In genomic region chr3:46558184-46559029, GRCh38 we compare ENCODE assay signal across 8 cellular contexts. TPM values are rescaled to one million over a fixed set of nuclear protein-coding genes. Genes with fewer than 3 reads are reported as not detected.
DNase-seq lines count a peak whose midpoint lies in the region; ATAC-seq and TF ChIP-seq lines count a peak whose summit lies in the region.

No MANE protein-coding gene starts in this region.

- peak; percentile 79 for ATAC-seq in HG03025 (IDR thresholded peaks at IDR 0.05; ENCODE audit: low FRiP score, unreplicated experiment)
- peak; percentile 94 for ATAC-seq in activated CD8-positive, alpha-beta T cell treated with anti-CD3 and anti-CD28 coated beads for 36 hours

- DNase-seq in SIG-M5 treated with dmso at 0.1 percent for 504 hours (lab: John Stamatoyannopoulos, UW; ENCODE audit: unreplicated experiment) (peak; percentile 46), SIG-M5 (lab: John Stamatoyannopoulos, UW) (no peak), NCI-H526 treated with DMSO at 0.1 percent for 48 hours (lab: John Stamatoyannopoulos, UW) (peak; percentile 69), endodermal cell (peak; percentile 86)
- DNase-seq in activated CD8-positive, alpha-beta T cell treated with anti-CD3 and anti-CD28 coated beads for 36 hours = peak; percentile 79
- DNase-seq in stimulated activated CD8-positive, alpha-beta memory T cell treated with anti-CD3 and anti-CD28 coated beads, Interleukin-7, amount 100 ng/mL, for 4 hours (ENCODE audit: low read depth in 2 of 2) = peak; percentile 55 to 60

- no peak overlapping the region for H3K4me3 ChIP-seq in endodermal cell (ENCODE audit: low read length)
- H3K4me3 ChIP-seq in mucosa of rectum (ENCODE audit: low read length in 2 of 2) = peak overlapping the region; percentile 69 to 89

- peak; percentile 69 for TF ChIP-seq CTCF in activated CD8-positive, alpha-beta T cell treated with anti-CD3 and anti-CD28 coated beads for 36 hours (IDR thresholded peaks at IDR 0.05)
- peak; percentile 75 for TF ChIP-seq CTCF in endodermal cell (conservative IDR thresholded peaks at IDR 0.05)

- H3K27me3 ChIP-seq in endodermal cell (ENCODE audit: control insufficient read depth, insufficient read depth, low read length, poor library complexity, severe bottlenecking) (no peaks in the 10 kb centered on the region), mucosa of rectum (ENCODE audit: control insufficient read depth in 2 of 2, insufficient read depth in 2 of 2, low read length in 2 of 2) (no peaks in the 10 kb centered on the region)

- intact Hi-C loops in activated CD8-positive, alpha-beta T cell treated with anti-CD3 and anti-CD28 coated beads for 36 hours (cut with micrococcal nuclease) = loop anchor here (5.0 kb wide), 1 partner anchor 71 kb away; no protein-coding TSS in a partner anchor

- H3K4me1 ChIP-seq in endodermal cell (ENCODE audit: control insufficient read depth, insufficient read depth, low read length) (peaks cover 9% of the 10 kb centered on the region), mucosa of rectum (ENCODE audit: control insufficient read depth in 2 of 2, insufficient read depth in 2 of 2, low read length in 2 of 2) (peaks cover 5% of the 10 kb centered on the region in 2 donors)

- POLR2A ChIA-PET in activated CD8-positive, alpha-beta T cell treated with anti-CD3 and anti-CD28 coated beads for 36 hours (lab: Charles Lee) = interaction anchor here (0.5 to 1.4 kb wide), 4 partner anchors 16 to 77 kb away, joined by 3 to 4 read pairs (median 4); no protein-coding TSS in a partner anchor

- CTCF ChIA-PET in activated CD8-positive, alpha-beta T cell treated with anti-CD3 and anti-CD28 coated beads for 36 hours (lab: Charles Lee) = interaction anchor here (0.6 to 7.6 kb wide), 28 partner anchors 9 to 350 kb away, joined by 3 to 150 read pairs (median 4); partner anchors contain the start of genes CCR1 and RTP3

- H3K9ac ChIP-seq in endodermal cell (ENCODE audit: extremely low read depth, low read length, poor library complexity, severe bottlenecking) = no peak overlapping the region
- H3K9ac ChIP-seq in mucosa of rectum (ENCODE audit: low read depth in 1 of 2, low read length in 2 of 2) = peak overlapping the region; percentile 54 to 79

- H3K4me3 Mint-ChIP-seq in activated CD8-positive, alpha-beta T cell treated with anti-CD3 and anti-CD28 coated beads for 36 hours = peak overlapping the region; percentile 63
- H3K4me3 Mint-ChIP-seq in endodermal cell = peak overlapping the region; percentile 48

- peaks cover 18% of the 10 kb centered on the region for H3K36me3 ChIP-seq in endodermal cell (ENCODE audit: control insufficient read depth, insufficient read depth, low read length)
- H3K36me3 ChIP-seq in mucosa of rectum (ENCODE audit: control insufficient read depth in 2 of 2, insufficient read depth in 2 of 2, low read length in 2 of 2) = no peaks in the 10 kb centered on the region

- H3K27me3 Mint-ChIP-seq in activated CD8-positive, alpha-beta T cell treated with anti-CD3 and anti-CD28 coated beads for 36 hours = peaks cover 2% of the 10 kb centered on the region
- H3K27me3 Mint-ChIP-seq in endodermal cell (ENCODE audit: insufficient read depth) = no peaks in the 10 kb centered on the region

- H3K9me3 ChIP-seq in endodermal cell (ENCODE audit: control insufficient read depth, low read length) (peaks cover 16% of the 10 kb centered on the region), mucosa of rectum (ENCODE audit: control insufficient read depth in 2 of 2, low read length in 2 of 2) (no peaks in the 10 kb centered on the region)

- H3K27ac ChIP-seq in endodermal cell (ENCODE audit: low read depth, low read length) (no peak overlapping the region), mucosa of rectum (ENCODE audit: low read depth in 2 of 2, low read length in 2 of 2) (peak overlapping the region; percentile 16 to 72)

- H3K36me3 Mint-ChIP-seq in activated CD8-positive, alpha-beta T cell treated with anti-CD3 and anti-CD28 coated beads for 36 hours (ENCODE audit: low read depth) = no peaks in the 10 kb centered on the region
- peaks cover 48% of the 10 kb centered on the region for H3K36me3 Mint-ChIP-seq in endodermal cell (ENCODE audit: low read depth)

- no peak overlapping the region for H3K27ac Mint-ChIP-seq in activated CD8-positive, alpha-beta T cell treated with anti-CD3 and anti-CD28 coated beads for 36 hours
- peak overlapping the region; percentile 71 for H3K27ac Mint-ChIP-seq in endodermal cell

- WGBS in endodermal cell (ENCODE audit: insufficient coverage in 1 of 2, insufficient read length in 1 of 2), 2 experiments = 80 to 89% methylated on average over 16 to 21 of the region's 22 CpGs

- H3K9me3 Mint-ChIP-seq in activated CD8-positive, alpha-beta T cell treated with anti-CD3 and anti-CD28 coated beads for 36 hours = peaks cover 2% of the 10 kb centered on the region
- H3K9me3 Mint-ChIP-seq in endodermal cell = peaks cover 31% of the 10 kb centered on the region

- H3K4me1 Mint-ChIP-seq in activated CD8-positive, alpha-beta T cell treated with anti-CD3 and anti-CD28 coated beads for 36 hours (ENCODE audit: low read depth) = peaks cover 13% of the 10 kb centered on the region
- H3K4me1 Mint-ChIP-seq in endodermal cell = peaks cover 43% of the 10 kb centered on the region

RNA-seq across cellular contexts. Expression of gene LRRC2, which starts 7.7 kb away (rescaled TPM):
- not detected for total RNA-seq in activated CD8-positive, alpha-beta T cell treated with anti-CD3 and anti-CD28 coated beads for 36 hours
- 10 to 100 TPM in 1 of 2 donors, 1 to 10 TPM in 1; 8.9 to 10.2 TPM for total RNA-seq in endodermal cell
- 1.1 TPM for polyA plus RNA-seq in endodermal cell (2013, experiment 1 of 2)
- polyA plus RNA-seq in endodermal cell (2013, experiment 2 of 2) = 0.70 TPM

RNA-seq across cellular contexts. Expression of gene FAM240A, which starts 53.9 kb away (rescaled TPM):
- total RNA-seq in activated CD8-positive, alpha-beta T cell treated with anti-CD3 and anti-CD28 coated beads for 36 hours = not detected
- not detected for total RNA-seq in endodermal cell
- not detected for polyA plus RNA-seq in endodermal cell (2013, experiment 1 of 2)
- polyA plus RNA-seq in endodermal cell (2013, experiment 2 of 2) = not detected

Comparison
In these comparisons a context has a peak if more than half of its experiments do, and no peak if none do; other contexts are left out.
1. RNA of gene LRRC2, which starts 7.7 kb away (total RNA-seq): 8.9 to 10.2 TPM in endodermal cell; not detected in activated CD8-positive, alpha-beta T cell treated with anti-CD3 and anti-CD28 coated beads for 36 hours; every median in the first group is over 4 times any median in the second.